ENCODE assay signal across 8 cellular contexts in genomic region chr20:64285579-64286427, GRCh38. TPM values are rescaled to one million over a fixed set of nuclear protein-coding genes. Genes with fewer than 3 reads are reported as not detected.
A peak's percentile ranks its signal among the peaks of the same experiment; 100 is the strongest.
DNase-seq lines count a peak whose midpoint lies in the region; ATAC-seq and TF ChIP-seq lines count a peak whose summit lies in the region.
"Not testable (repeated sequence)": the region's sequence is repeated elsewhere in the genome, so short reads cannot be mapped to it uniquely, and the experiment has no call there.

No MANE protein-coding gene starts in this region.

- H3K4me1 ChIP-seq in CD4-positive, alpha-beta memory T cell (ENCODE audit: insufficient read depth, low read length); liver (ENCODE audit: control insufficient read depth in 4 of 4, insufficient read depth in 4 of 4, low read length in 3 of 4): not testable (repeated sequence)

- peaks cover 6 to 17% (median 8%) of the 10 kb centered on the region in 4 donors for H3K4me1 Mint-ChIP-seq in CD4-positive, alpha-beta memory T cell
- not testable (repeated sequence) for H3K4me1 Mint-ChIP-seq in central memory CD8-positive, alpha-beta T cell

- CTCF ChIA-PET in CD4-positive, alpha-beta memory T cell (lab: Charles Lee; ENCODE audit: partially characterized antibody): interaction anchor here (1.6 kb wide), 1 partner anchor 25 kb away, joined by 3 read pairs; no protein-coding TSS in a partner anchor

- not testable (repeated sequence) for H3K4me3 Mint-ChIP-seq in CD4-positive, alpha-beta memory T cell; central memory CD8-positive, alpha-beta T cell

- peak; percentile 59 for TF ChIP-seq CTCF in liver (IDR thresholded peaks at IDR 0.05; ENCODE audit: low read depth, low read length, missing input control)

- 78% methylated on average over 44 of the region's 44 CpGs for WGBS in liver

- peak; percentile 71 to 90 (median 77) for DNase-seq in CD4-positive, alpha-beta memory T cell
- peak; percentile 71 to 88 for DNase-seq in NCI-H526 (lab: John Stamatoyannopoulos, UW)
- peak; percentile 99 for DNase-seq in activated CD4-positive, alpha-beta T cell treated with anti-CD3 and anti-CD28 coated beads for 48 hours
- DNase-seq in central memory CD8-positive, alpha-beta T cell (ENCODE audit: low spot score in 2 of 2): peak; percentile 55 to 78
- peak; percentile 26 to 45 (median 27) for DNase-seq in stimulated activated CD4-positive, alpha-beta T cell treated with anti-CD3 and anti-CD28 coated beads, TNF-alpha, amount 100 ng/mL, for 1 hour (ENCODE audit: low read depth in 3 of 3, low spot score in 1 of 3)

- not testable (repeated sequence) for H3K27me3 Mint-ChIP-seq in CD4-positive, alpha-beta memory T cell; central memory CD8-positive, alpha-beta T cell

- H3K27me3 ChIP-seq in CD4-positive, alpha-beta memory T cell (ENCODE audit: insufficient read depth, low read length); liver (ENCODE audit: control insufficient read depth in 4 of 4, insufficient read depth in 4 of 4, low read length in 3 of 4): not testable (repeated sequence)

- peak in 1 of 2 donors; percentile 58 for TF ChIP-seq RAD21 in liver (IDR thresholded peaks at IDR 0.05)

- not testable (repeated sequence) for H3K27ac ChIP-seq in CD4-positive, alpha-beta memory T cell (ENCODE audit: low read depth, low read length); liver (ENCODE audit: low read depth in 1 of 2, low read length in 2 of 2)

- not testable (repeated sequence) for H3K36me3 Mint-ChIP-seq in CD4-positive, alpha-beta memory T cell
- peaks cover 12% of the 10 kb centered on the region for H3K36me3 Mint-ChIP-seq in central memory CD8-positive, alpha-beta T cell (ENCODE audit: insufficient read depth)

- POLR2A ChIA-PET in CD4-positive, alpha-beta memory T cell (lab: Charles Lee; ENCODE audit: partially characterized antibody): interaction anchor here (1.0 kb wide), 1 partner anchor 30 kb away, joined by 4 read pairs; the partner anchor contains the start of gene PCMTD2

- H3K36me3 ChIP-seq in CD4-positive, alpha-beta memory T cell (ENCODE audit: insufficient read depth, low read length); liver (ENCODE audit: control insufficient read depth in 4 of 4, insufficient read depth in 3 of 4, low read depth in 1 of 4, low read length in 3 of 4): not testable (repeated sequence)

- not testable (repeated sequence) for H3K4me3 ChIP-seq in CD4-positive, alpha-beta memory T cell (ENCODE audit: low read length in 2 of 2); liver (ENCODE audit: low read depth in 1 of 3, low read length in 3 of 3)

- H3K27ac Mint-ChIP-seq in CD4-positive, alpha-beta memory T cell: peak overlapping the region in 2 of 7 donors; percentile 47 to 84
- not testable (repeated sequence) for H3K27ac Mint-ChIP-seq in central memory CD8-positive, alpha-beta T cell (ENCODE audit: low read depth)

- H3K9me3 Mint-ChIP-seq in CD4-positive, alpha-beta memory T cell; central memory CD8-positive, alpha-beta T cell: not testable (repeated sequence)

- H3K9me3 ChIP-seq in CD4-positive, alpha-beta memory T cell (ENCODE audit: control insufficient read depth in 1 of 2, low read length in 2 of 2); liver (ENCODE audit: control insufficient read depth in 4 of 4, low read length in 3 of 4): not testable (repeated sequence)

- not testable (repeated sequence) for H3K9ac ChIP-seq in liver (ENCODE audit: low read depth in 1 of 2, low read length in 2 of 2)

- ATAC-seq in GM19372 (IDR thresholded peaks at IDR 0.05; ENCODE audit: low read depth, unreplicated experiment) (peak; percentile 92), HG03175 (IDR thresholded peaks at IDR 0.05; ENCODE audit: unreplicated experiment) (peak; percentile 89)
- peak; percentile 56 for ATAC-seq in central memory CD8-positive, alpha-beta T cell (replicated peaks; ENCODE audit: extremely low read depth, poor library complexity, severe bottlenecking)

- intact Hi-C loops in CD4-positive, alpha-beta memory T cell (cut with micrococcal nuclease): not testable (repeated sequence)

RNA-seq across cellular contexts. Expression of gene PCMTD2, which starts 30.3 kb away (rescaled TPM):
- total RNA-seq in CD4-positive, alpha-beta memory T cell: 100 to 1,000 TPM; 187 to 196 TPM
- polyA plus RNA-seq in CD4-positive, alpha-beta memory T cell: 100 to 1,000 TPM in 1 of 2 donors, 10 to 100 TPM in 1; 52.5 to 111 TPM
- 10 to 100 TPM; 37.2 to 74.4 TPM for total RNA-seq in liver
- 10 to 100 TPM; 12.7 to 13.6 TPM for polyA plus RNA-seq in liver

Comparison
In these comparisons a context has a peak if more than half of its experiments do, and no peak if none do; other contexts are left out.
1. DNase-seq: peak in every context shown above with its lines; median percentile 99 in activated CD4-positive, alpha-beta T cell treated with anti-CD3 and anti-CD28 coated beads for 48 hours; 80 in NCI-H526; 77 in CD4-positive, alpha-beta memory T cell; 66 in central memory CD8-positive, alpha-beta T cell; 27 in stimulated activated CD4-positive, alpha-beta T cell treated with anti-CD3 and anti-CD28 coated beads, TNF-alpha, amount 100 ng/mL, for 1 hour.